ENCODE assay signal across 34 cellular contexts in the genomic region with DNA sequence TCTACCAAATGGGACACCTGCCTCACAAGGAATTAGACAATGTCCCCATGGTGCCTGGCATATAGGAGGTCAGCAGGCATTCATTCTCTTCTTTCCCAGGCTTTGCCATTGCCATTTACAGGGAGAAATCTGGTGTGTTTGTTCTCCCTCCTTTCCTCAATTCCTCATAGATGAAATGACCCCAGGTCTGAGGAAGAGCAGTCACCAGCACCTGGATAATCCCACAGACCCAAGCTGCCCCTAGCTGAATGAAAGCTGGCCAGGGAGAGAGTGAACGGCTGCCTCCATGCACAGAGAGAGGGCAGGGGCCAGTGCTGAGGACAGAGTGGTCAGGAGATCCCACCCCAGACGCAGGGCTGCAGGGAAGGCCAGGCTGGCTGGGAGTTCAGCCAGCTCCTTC. TPM values are rescaled to one million over a fixed set of nuclear protein-coding genes. Genes with fewer than 3 reads are reported as not detected.
"Had no signal": no experiment of that assay in that cellular context is flagged by ENCODE, and none has a peak within 500 bp of the region (broad histone marks: within the 10 kb centered on the region; RNA-seq: fewer than 3 reads in every experiment).

No MANE protein-coding gene starts in this region.

- H3K27me3 ChIP-seq: colonic mucosa had no signal

- H3K4me1 ChIP-seq: colonic mucosa, gastrocnemius medialis had no signal

- H3K4me3 ChIP-seq: colonic mucosa, esophagus squamous epithelium, gastrocnemius medialis, heart right ventricle, left lung, lower lobe of right lung, mucosa of descending colon had no signal

- H3K27ac ChIP-seq: colonic mucosa, epithelial cell of prostate, gastrocnemius medialis, heart right ventricle, left lung, lower lobe of right lung had no signal

- H3K9me3 ChIP-seq: colonic mucosa, esophagus squamous epithelium, gastrocnemius medialis, heart right ventricle, left lung, lower lobe of right lung, mucosa of descending colon had no signal

- H3K36me3 Mint-ChIP-seq: mesothelial cell of epicardium had no signal

- DNase-seq: colonic mucosa; cortex of kidney; effector CD8-positive, alpha-beta T cell; effector memory CD8-positive, alpha-beta T cell; endodermal cell; erythroblast; esophagus squamous epithelium; foreskin fibroblast; foreskin melanocyte; gastrocnemius medialis; glutamatergic neuron; head of caudate nucleus; heart right ventricle; hippocampal formation; left cardiac atrium; left lung; left ventricle myocardium superior; lower lobe of right lung; mesenchymal stem cell; mucosa of descending colon had no signal

- FAIRE-seq: endometrium, islet of Langerhans, keratinocyte had no signal

- H3K27ac Mint-ChIP-seq: dendritic cell treated with granulocyte-macrophage colony-stimulating factor and Interleukin-4, amounts not matched to agents 40 ng/mL and 50 ng/mL, for 4 days; effector memory CD8-positive, alpha-beta T cell; endodermal cell; mesothelial cell of epicardium had no signal

- H3K36me3 ChIP-seq: colonic mucosa, gastrocnemius medialis, heart right ventricle, left lung, lower lobe of right lung had no signal

- ATAC-seq: effector memory CD8-positive, alpha-beta T cell; esophagus mucosa; gastrocnemius medialis; heart right ventricle; left cardiac atrium; left lung; left ventricle myocardium superior; lower lobe of right lung; mucosa of descending colon had no signal

- H3K9me3 Mint-ChIP-seq: dendritic cell treated with granulocyte-macrophage colony-stimulating factor and Interleukin-4, amounts not matched to agents 40 ng/mL and 50 ng/mL, for 4 days; effector memory CD8-positive, alpha-beta T cell; endodermal cell; mesothelial cell of epicardium had no signal

- H3K4me3 Mint-ChIP-seq: dendritic cell treated with granulocyte-macrophage colony-stimulating factor and Interleukin-4, amounts not matched to agents 40 ng/mL and 50 ng/mL, for 4 days; effector memory CD8-positive, alpha-beta T cell; endodermal cell; mesothelial cell of epicardium had no signal

RNA-seq across cellular contexts. Expression of a gene that starts 1.8 kb away (rescaled TPM):
- total RNA-seq: colonic mucosa, dermis microvascular lymphatic vessel endothelial cell, endodermal cell, gastrocnemius medialis, glomerular endothelial cell, heart right ventricle, kidney epithelial cell, left cardiac atrium, left ventricle myocardium superior, lung microvascular endothelial cell, mesenteric fat pad, mucosa of descending colon had no signal

RNA-seq across cellular contexts. Expression of a gene that starts 18.4 kb away (rescaled TPM):
- total RNA-seq: colonic mucosa, dermis microvascular lymphatic vessel endothelial cell, endodermal cell, gastrocnemius medialis, heart right ventricle, kidney epithelial cell, left ventricle myocardium superior, lung microvascular endothelial cell, mesothelial cell of epicardium, mucosa of descending colon had no signal

RNA-seq across cellular contexts. Expression of a gene that starts 19.8 kb away (rescaled TPM):
- total RNA-seq: chondrocyte, colonic mucosa, dermis microvascular lymphatic vessel endothelial cell, endodermal cell, gastrocnemius medialis, heart right ventricle, kidney epithelial cell, left cardiac atrium, left lung, left ventricle myocardium superior, lower leg skin, lower lobe of right lung, lung microvascular endothelial cell, mesenteric fat pad, mucosa of descending colon had no signal
- polyA plus RNA-seq: heart right ventricle had no signal

RNA-seq across cellular contexts. Expression of a gene that starts 33.1 kb away (rescaled TPM):
- total RNA-seq: chondrocyte, colonic mucosa, dermis microvascular lymphatic vessel endothelial cell, endodermal cell, gastrocnemius medialis, glomerular endothelial cell, heart right ventricle, kidney epithelial cell, left cardiac atrium, left lung, left ventricle myocardium superior, lower lobe of right lung, lung microvascular endothelial cell, mesenteric fat pad, mesothelial cell of epicardium, mucosa of descending colon had no signal

RNA-seq across cellular contexts. Expression of a gene that starts 38.5 kb away (rescaled TPM):
- total RNA-seq: chondrocyte, colonic mucosa, dermis microvascular lymphatic vessel endothelial cell, endodermal cell, esophagus squamous epithelium, gastrocnemius medialis, glomerular endothelial cell, heart right ventricle, kidney epithelial cell, left cardiac atrium, left lung, left ventricle myocardium superior, lower leg skin, lower lobe of right lung, lung microvascular endothelial cell, mesenteric fat pad, mesothelial cell of epicardium, mucosa of descending colon had no signal
- polyA plus RNA-seq: heart right ventricle, keratinocyte had no signal
